In genomic region chr13:39895254-39895653, GRCh38 we compare ENCODE assay signal across 18 cellular contexts.
A peak's percentile ranks its signal among the peaks of the same experiment; 100 is the strongest.
DNase-seq lines count a peak whose midpoint lies in the region; TF ChIP-seq lines count a peak whose summit lies in the region.
"Had no signal": no experiment of that assay in that cellular context is flagged by ENCODE, and none has a peak within 500 bp of the region (broad histone marks: within the 10 kb centered on the region; RNA-seq: fewer than 3 reads in every experiment).

No MANE protein-coding gene starts in this region.

- peaks cover 4% of the 10 kb centered on the region for H3K36me3 Mint-ChIP-seq in endothelial cell (ENCODE audit: low read depth, unreplicated experiment)

- peaks cover 7% of the 10 kb centered on the region for H3K4me1 ChIP-seq in vagina
- H3K4me1 ChIP-seq: left lung had no signal

- no peaks in the 10 kb centered on the region for H3K9me3 Mint-ChIP-seq in endothelial cell (ENCODE audit: unreplicated experiment)
- H3K9me3 Mint-ChIP-seq: HFFc6 had no signal

- H3K27ac Mint-ChIP-seq in endothelial cell (ENCODE audit: unreplicated experiment) = no peak overlapping the region
- H3K27ac Mint-ChIP-seq: B cell, HFFc6 had no signal

- H3K4me3 ChIP-seq in SK-N-MC = no peak overlapping the region
- H3K4me3 ChIP-seq in vagina = no peak overlapping the region
- H3K4me3 ChIP-seq: left lung, right lobe of liver had no signal

- H3K27me3 ChIP-seq in vagina = no peaks in the 10 kb centered on the region
- H3K27me3 ChIP-seq: left lung, right lobe of liver had no signal

- TF ChIP-seq POLR2A in vagina (IDR thresholded peaks at IDR 0.05) = no peak

- H3K36me3 ChIP-seq in SK-N-MC (ENCODE audit: insufficient read depth, low read length) (no peaks in the 10 kb centered on the region), vagina (no peaks in the 10 kb centered on the region)
- H3K36me3 ChIP-seq: left lung, right lobe of liver had no signal

- H3K4me1 Mint-ChIP-seq in endothelial cell (ENCODE audit: unreplicated experiment) = peaks cover 34% of the 10 kb centered on the region
- H3K4me1 Mint-ChIP-seq: B cell had no signal

- H3K27me3 Mint-ChIP-seq in endothelial cell (ENCODE audit: unreplicated experiment) = peaks cover 2% of the 10 kb centered on the region

- peak overlapping the region; percentile 15; the same call in 1 of the 2 replicates for H3K27ac ChIP-seq in SK-N-MC
- H3K27ac ChIP-seq in vagina = no peak overlapping the region
- H3K27ac ChIP-seq: HL-60, left lung, right lobe of liver had no signal

- H3K9me3 ChIP-seq in SK-N-MC (ENCODE audit: low read depth, low read length) = no peaks in the 10 kb centered on the region
- H3K9me3 ChIP-seq in vagina = no peaks in the 10 kb centered on the region
- H3K9me3 ChIP-seq: left lung, right lobe of liver had no signal

- intact Hi-C loops in vagina (cut with DNase I) = no loop called here

- TF ChIP-seq CTCF in endothelial cell (IDR thresholded peaks at IDR 0.05; ENCODE audit: unreplicated experiment) = no peak
- TF ChIP-seq CTCF in vagina (IDR thresholded peaks at IDR 0.05) = no peak

- no peak overlapping the region for H3K9ac ChIP-seq in SK-N-MC (ENCODE audit: insufficient read length)

- peak; percentile 49 for DNase-seq in EH (ENCODE audit: low read depth)
- DNase-seq in SK-N-MC (ENCODE audit: low read depth, low spot score) = no peak
- peak; percentile 14 for DNase-seq in endothelial cell (ENCODE audit: low spot score)
- peak; percentile 91 for DNase-seq in pulmonary artery endothelial cell (ENCODE audit: low read depth, low spot score)
- DNase-seq in stimulated activated CD8-positive, alpha-beta memory T cell treated with anti-CD3 and anti-CD28 coated beads, Interleukin-4, amount 100 ng/mL, for 48 hours = no peak
- no peak for DNase-seq in vagina (ENCODE audit: extremely low spot score in 2 of 2)
- no peak for DNase-seq in NCI-H526 treated with DMSO at 0.1 percent for 48 hours (lab: John Stamatoyannopoulos, UW)
- DNase-seq: activated CD4-positive, alpha-beta T cell treated with anti-CD3 and anti-CD28 coated beads for 4 hours; Calu3; effector memory CD4-positive, alpha-beta T cell; GF-D8; HFFc6; left lung; NCI-H1092; NCI-H748 treated with DMSO at 0.1 percent for 48 hours; right lobe of liver had no signal

- no peak overlapping the region for H3K4me3 Mint-ChIP-seq in endothelial cell (ENCODE audit: unreplicated experiment)
- H3K4me3 Mint-ChIP-seq: B cell, HFFc6 had no signal

Comparison
In these comparisons a context has a peak if more than half of its experiments do, and no peak if none do; other contexts are left out.
1. DNase-seq: peak in EH (single experiment), endothelial cell (single experiment) and pulmonary artery endothelial cell (single experiment); none in SK-N-MC (single experiment), stimulated activated CD8-positive, alpha-beta memory T cell treated with anti-CD3 and anti-CD28 coated beads, Interleukin-4, amount 100 ng/mL, for 48 hours (single experiment), vagina (0 of 2) and NCI-H526 treated with DMSO at 0.1 percent for 48 hours (single experiment).